In genomic region chr16:2473999-2474876, GRCh38 we compare ENCODE assay signal across 8 cellular contexts. TPM values are rescaled to one million over a fixed set of nuclear protein-coding genes. Genes with fewer than 3 reads are reported as not detected.
DNase-seq lines count a peak whose midpoint lies in the region; ATAC-seq and TF ChIP-seq lines count a peak whose summit lies in the region.

No MANE protein-coding gene starts in this region.

- no peaks in the 10 kb centered on the region for H3K27me3 ChIP-seq in adipocyte (replicated peaks; ENCODE audit: control insufficient read depth, insufficient read depth, low read length)
- H3K27me3 ChIP-seq in right atrium auricular region = peaks cover 2 to 6% of the 10 kb centered on the region in 2 donors

- no peaks in the 10 kb centered on the region for H3K9me3 ChIP-seq in SK-N-MC (ENCODE audit: low read depth, low read length)
- no peaks in the 10 kb centered on the region for H3K9me3 ChIP-seq in adipocyte (ENCODE audit: control insufficient read depth, low read length)
- H3K9me3 ChIP-seq in right atrium auricular region = no peaks in the 10 kb centered on the region

- H3K36me3 ChIP-seq in SK-N-MC (ENCODE audit: insufficient read depth, low read length) = no peaks in the 10 kb centered on the region
- no peaks in the 10 kb centered on the region for H3K36me3 ChIP-seq in adipocyte (ENCODE audit: control insufficient read depth, insufficient read depth, low read length, severe bottlenecking)
- no peaks in the 10 kb centered on the region for H3K36me3 ChIP-seq in right atrium auricular region

- H3K27ac ChIP-seq in SK-N-MC (peak overlapping the region; percentile 64; the same call in 1 of the 2 replicates), right atrium auricular region (peak overlapping the region; percentile 93 to 97)

- H3K4me1 ChIP-seq in adipocyte (ENCODE audit: control insufficient read depth, insufficient read depth, low read length) (peaks cover 7% of the 10 kb centered on the region), right atrium auricular region (peaks cover 0 to 58% of the 10 kb centered on the region in 2 donors)

- DNase-seq in SK-N-MC (ENCODE audit: low read depth, low spot score) = no peak
- DNase-seq in adipocyte (ENCODE audit: low read depth) = peak; percentile 83
- no peak for DNase-seq in right atrium auricular region (ENCODE audit: low spot score)
- DNase-seq in putamen (ENCODE audit: low spot score) = peak; percentile 44
- DNase-seq in pons (ENCODE audit: low spot score) = no peak
- DNase-seq in SW480 (ENCODE audit: low spot score) = no peak

- TF ChIP-seq CTCF in GM12875 (IDR thresholded peaks at IDR 0.05; ENCODE audit: borderline replicate concordance, insufficient read depth, low read depth, low read length) (peak; percentile 69), right atrium auricular region (IDR thresholded peaks at IDR 0.05) (peak; percentile 42 to 64)

- H3K9ac ChIP-seq in SK-N-MC (ENCODE audit: insufficient read length) (peak overlapping the region; percentile 78), adipocyte (ENCODE audit: low read length) (peak overlapping the region; percentile 91)

- H3K4me3 ChIP-seq in GM12875 (ENCODE audit: low read depth, low read length) = peak overlapping the region; percentile 87
- peak overlapping the region; percentile 92 for H3K4me3 ChIP-seq in SK-N-MC
- H3K4me3 ChIP-seq in adipocyte (ENCODE audit: low read length) = peak overlapping the region; percentile 86
- peak overlapping the region; percentile 82 to 83 for H3K4me3 ChIP-seq in right atrium auricular region

- ATAC-seq in HG03280 (IDR thresholded peaks at IDR 0.05; ENCODE audit: unreplicated experiment) = peak; percentile 38

RNA-seq across cellular contexts. Expression of gene TBC1D24, which starts 0.7 kb away (rescaled TPM):
- 10 to 100 TPM in 1 of 2 donors, 1 to 10 TPM in 1; 9.6 to 10.5 TPM for total RNA-seq in right atrium auricular region

RNA-seq across cellular contexts. Expression of gene NTN3, which starts 3.1 kb away (rescaled TPM):
- total RNA-seq in right atrium auricular region = under 1 TPM; 0.22 to 0.51 TPM

RNA-seq across cellular contexts. Expression of gene TEDC2, which starts 14.3 kb away (rescaled TPM):
- 1 to 10 TPM in 1 of 2 donors, under 1 TPM in 1; 0.63 to 4.1 TPM for total RNA-seq in right atrium auricular region

RNA-seq across cellular contexts. Expression of gene ATP6V0C, which starts 39.5 kb away (rescaled TPM):
- 100 to 1,000 TPM in 1 of 2 donors, 10 to 100 TPM in 1; 63.7 to 107 TPM for total RNA-seq in right atrium auricular region

RNA-seq across cellular contexts. Expression of gene CCNF, which starts 45.0 kb away (rescaled TPM):
- 1 to 10 TPM; 1.4 to 1.7 TPM for total RNA-seq in right atrium auricular region

Comparison
In these comparisons a context has a peak if more than half of its experiments do, and no peak if none do; other contexts are left out.
1. DNase-seq: peak in adipocyte (single experiment) and putamen (single experiment); none in SK-N-MC (single experiment), right atrium auricular region (single experiment), pons (single experiment) and SW480 (single experiment).
2. Peak in every context shown above with its lines, with median percentiles within 50 percentile points of each other: H3K4me3 ChIP-seq.